1 cellular context compared by ENCODE assay signal in genomic region chr4:3768842-3769641, GRCh38.
TF ChIP-seq lines count a peak whose summit lies in the region.

No MANE protein-coding gene starts in this region.

TF ChIP-seq in H1, 55 proteins besides CTCF, POLR2A, EP300 and RAD21:
- no peak for TF ChIP-seq SP4 (IDR thresholded peaks at IDR 0.05; ENCODE audit: low read length)
- no peak for TF ChIP-seq HDAC2 (IDR thresholded peaks at IDR 0.05; ENCODE audit: borderline replicate concordance in 1 of 2, low read depth in 2 of 2, low read length in 2 of 2)
- TF ChIP-seq, protein P1, sequence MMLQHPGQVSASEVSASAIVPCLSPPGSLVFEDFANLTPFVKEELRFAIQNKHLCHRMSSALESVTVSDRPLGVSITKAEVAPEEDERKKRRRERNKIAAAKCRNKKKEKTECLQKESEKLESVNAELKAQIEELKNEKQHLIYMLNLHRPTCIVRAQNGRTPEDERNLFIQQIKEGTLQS (IDR thresholded peaks at IDR 0.05; ENCODE audit: insufficient read depth, low read depth, low read length) = no peak
- no peak for TF ChIP-seq TCF12 (IDR thresholded peaks at IDR 0.05; ENCODE audit: low read depth, low read length)
- TF ChIP-seq JUN (IDR thresholded peaks at IDR 0.05; ENCODE audit: low read depth, low read length) = no peak
- no peak for TF ChIP-seq SIRT6 (IDR thresholded peaks at IDR 0.05; ENCODE audit: low read length)
- TF ChIP-seq, protein P2, sequence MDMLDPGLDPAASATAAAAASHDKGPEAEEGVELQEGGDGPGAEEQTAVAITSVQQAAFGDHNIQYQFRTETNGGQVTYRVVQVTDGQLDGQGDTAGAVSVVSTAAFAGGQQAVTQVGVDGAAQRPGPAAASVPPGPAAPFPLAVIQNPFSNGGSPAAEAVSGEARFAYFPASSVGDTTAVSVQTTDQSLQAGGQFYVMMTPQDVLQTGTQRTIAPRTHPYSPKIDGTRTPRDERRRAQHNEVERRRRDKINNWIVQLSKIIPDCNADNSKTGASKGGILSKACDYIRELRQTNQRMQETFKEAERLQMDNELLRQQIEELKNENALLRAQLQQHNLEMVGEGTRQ (IDR thresholded peaks at IDR 0.05; ENCODE audit: low read length) = no peak
- no peak for TF ChIP-seq RFX5 (IDR thresholded peaks at IDR 0.05; ENCODE audit: borderline replicate concordance, low read depth, low read length)
- TF ChIP-seq BACH1 (IDR thresholded peaks at IDR 0.05; ENCODE audit: low read length) = no peak
- TF ChIP-seq SUZ12 (IDR thresholded peaks at IDR 0.05; ENCODE audit: low read length) = no peak
- TF ChIP-seq ZNF274 (IDR thresholded peaks at IDR 0.05; ENCODE audit: borderline replicate concordance, extremely low read depth, low read length) = no peak
- TF ChIP-seq CBX5 (IDR thresholded peaks at IDR 0.05; ENCODE audit: low read depth, low read length) = no peak
- TF ChIP-seq CTBP2 (IDR thresholded peaks at IDR 0.05; ENCODE audit: borderline replicate concordance, insufficient read depth, insufficient read length, low read length) = no peak
- TF ChIP-seq EZH2 (IDR thresholded peaks at IDR 0.05; ENCODE audit: low read depth, low read length, severe bottlenecking) = no peak
- no peak for TF ChIP-seq SP1 (IDR thresholded peaks at IDR 0.05; ENCODE audit: low read depth, low read length)
